Comparison of ENCODE assay signal across 10 cellular contexts in the genomic region with DNA sequence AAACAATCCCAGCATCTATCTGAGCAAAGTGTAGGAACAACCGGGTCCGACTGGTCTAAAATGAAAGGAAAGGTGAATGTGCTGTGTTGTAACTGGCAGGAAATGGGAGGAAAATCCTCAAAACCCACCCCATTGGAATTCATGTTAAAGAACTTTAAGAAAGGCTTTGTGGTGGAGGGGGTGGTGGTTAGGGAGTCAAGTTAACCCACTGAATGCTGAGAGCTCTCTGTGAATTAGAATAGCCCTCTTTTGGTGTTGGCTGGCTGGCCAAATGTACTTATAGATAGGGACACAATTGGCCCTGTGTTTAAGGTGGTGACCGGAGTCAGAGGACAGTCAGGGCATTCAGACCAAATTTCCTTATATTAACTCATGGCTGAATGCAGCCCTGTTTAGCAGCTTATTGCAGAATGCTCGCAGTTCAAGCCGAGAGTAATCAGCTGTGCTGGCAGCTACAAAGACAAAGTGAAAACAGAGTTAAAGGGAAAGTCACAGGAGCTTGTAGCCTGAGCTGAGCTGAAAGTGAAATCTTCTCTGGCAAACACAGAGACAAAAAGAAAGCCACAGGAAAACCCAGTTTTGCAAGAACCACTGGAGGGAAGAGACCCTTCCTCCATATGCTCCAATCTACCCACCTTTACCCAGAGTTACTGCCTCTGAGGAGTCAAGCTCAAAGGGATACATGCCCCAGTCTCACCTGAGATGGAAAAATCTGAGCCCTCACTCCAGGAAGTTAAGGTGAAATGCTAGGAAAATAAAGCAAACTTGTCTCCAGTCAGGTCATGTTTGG. TPM values are rescaled to one million over a fixed set of nuclear protein-coding genes. Genes with fewer than 3 reads are reported as not detected.
A peak's percentile ranks its signal among the peaks of the same experiment; 100 is the strongest.
DNase-seq lines count a peak whose midpoint lies in the region; ATAC-seq, FAIRE-seq and TF ChIP-seq lines count a peak whose summit lies in the region.
"Had no signal": no experiment of that assay in that cellular context is flagged by ENCODE, and none has a peak within 500 bp of the region (broad histone marks: within the 10 kb centered on the region; RNA-seq: fewer than 3 reads in every experiment).

No MANE protein-coding gene starts in this region.

- H3K27ac ChIP-seq in A549, result peak overlapping the region; percentile 71 to 79
- H3K27ac ChIP-seq: KMS-11 had no signal

- TF ChIP-seq CTCF in A549 (IDR thresholded peaks at IDR 0.05) (no peak), natural killer cell (IDR thresholded peaks at IDR 0.05) (no peak)

- H3K27ac Mint-ChIP-seq in natural killer cell, result no peak overlapping the region

- peaks cover 26% of the 10 kb centered on the region for H3K4me1 ChIP-seq in A549

- no peaks in the 10 kb centered on the region for H3K36me3 Mint-ChIP-seq in natural killer cell

- intact Hi-C loops in Right ventricle myocardium inferior (cut with DNase I), result no loop called here
- intact Hi-C loops in natural killer cell (cut with micrococcal nuclease), result no loop called here

- FAIRE-seq in A549 (lab: Jason Lieb, UNC), result no peak

- H3K4me3 Mint-ChIP-seq in natural killer cell, result no peak overlapping the region

- no peak for TF ChIP-seq EP300 in A549 (IDR thresholded peaks at IDR 0.05)

- DNase-seq in A549 (ENCODE audit: low read depth in 1 of 2, low spot score in 1 of 2) (no peak), HT-29 (ENCODE audit: low spot score) (peak; percentile 22), iPS DF 19.7 (ENCODE audit: low read depth, low spot score) (peak; percentile 60), NCI-H2196 (lab: John Stamatoyannopoulos, UW; ENCODE audit: unreplicated experiment) (no peak), Right ventricle myocardium inferior (ENCODE audit: missing footprints) (no peak), natural killer cell (no peak)
- DNase-seq in activated T-cell treated with anti-CD3 and anti-CD28 coated beads, Interleukin-2, amount 50 U/mL, for 48 hours, result no peak

- H3K9me3 ChIP-seq in A549, result no peaks in the 10 kb centered on the region

- H3K4me1 Mint-ChIP-seq in natural killer cell, result no peaks in the 10 kb centered on the region

- TF ChIP-seq RAD21 in A549 (conservative IDR thresholded peaks at IDR 0.05 in 1 of 2, IDR thresholded peaks at IDR 0.05 in 1 of 2), result no peak

- POLR2A ChIA-PET in A549 (lab: Yijun Ruan, JAX), result no interaction called here

- H3K4me3 ChIP-seq in A549, result no peak overlapping the region

- TF ChIP-seq POLR2A in A549 (IDR thresholded peaks at IDR 0.05; ENCODE audit: low read length), result no peak

- WGBS in A549 (ENCODE audit: missing lambda C conversion rate), result 66% methylated on average over 5 of the region's 5 CpGs

- H3K27me3 Mint-ChIP-seq in natural killer cell (ENCODE audit: low read depth in 2 of 2), result no peaks in the 10 kb centered on the region

- CTCF ChIA-PET in A549 (lab: Yijun Ruan, JAX), result no interaction called here

- peak overlapping the region; percentile 28 for H3K4me2 ChIP-seq in A549
- H3K4me2 ChIP-seq: KMS-11 had no signal

- ATAC-seq in A549, result no peak
- ATAC-seq in GM21526 (IDR thresholded peaks at IDR 0.05; ENCODE audit: low FRiP score, unreplicated experiment), result peak; percentile 61
- ATAC-seq in Right ventricle myocardium inferior, result no peak
- ATAC-seq in natural killer cell, result no peak

- peaks cover 5 to 6% of the 10 kb centered on the region in 2 donors for H3K9me3 Mint-ChIP-seq in natural killer cell

TF ChIP-seq in A549, 52 proteins besides CTCF, POLR2A, EP300 and RAD21:
- TF ChIP-seq ZC3H11A (IDR thresholded peaks at IDR 0.05), result no peak
- no peak for TF ChIP-seq GATA3 (IDR thresholded peaks at IDR 0.05; ENCODE audit: borderline replicate concordance)
- no peak for TF ChIP-seq ZFP36 (IDR thresholded peaks at IDR 0.05; ENCODE audit: borderline replicate concordance, partially characterized antibody)
- TF ChIP-seq, protein P1, sequence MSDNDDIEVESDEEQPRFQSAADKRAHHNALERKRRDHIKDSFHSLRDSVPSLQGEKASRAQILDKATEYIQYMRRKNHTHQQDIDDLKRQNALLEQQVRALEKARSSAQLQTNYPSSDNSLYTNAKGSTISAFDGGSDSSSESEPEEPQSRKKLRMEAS (IDR thresholded peaks at IDR 0.05), result no peak
- TF ChIP-seq, protein P2, sequence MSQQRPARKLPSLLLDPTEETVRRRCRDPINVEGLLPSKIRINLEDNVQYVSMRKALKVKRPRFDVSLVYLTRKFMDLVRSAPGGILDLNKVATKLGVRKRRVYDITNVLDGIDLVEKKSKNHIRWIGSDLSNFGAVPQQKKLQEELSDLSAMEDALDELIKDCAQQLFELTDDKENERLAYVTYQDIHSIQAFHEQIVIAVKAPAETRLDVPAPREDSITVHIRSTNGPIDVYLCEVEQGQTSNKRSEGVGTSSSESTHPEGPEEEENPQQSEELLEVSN (IDR thresholded peaks at IDR 0.05; ENCODE audit: borderline replicate concordance, low read depth), result no peak
- TF ChIP-seq KDM1A (IDR thresholded peaks at IDR 0.05; ENCODE audit: low read depth), result no peak
- TF ChIP-seq FOSB (CRISPR knock-in tag; IDR thresholded peaks at IDR 0.05), result no peak
- TF ChIP-seq, protein P3, sequence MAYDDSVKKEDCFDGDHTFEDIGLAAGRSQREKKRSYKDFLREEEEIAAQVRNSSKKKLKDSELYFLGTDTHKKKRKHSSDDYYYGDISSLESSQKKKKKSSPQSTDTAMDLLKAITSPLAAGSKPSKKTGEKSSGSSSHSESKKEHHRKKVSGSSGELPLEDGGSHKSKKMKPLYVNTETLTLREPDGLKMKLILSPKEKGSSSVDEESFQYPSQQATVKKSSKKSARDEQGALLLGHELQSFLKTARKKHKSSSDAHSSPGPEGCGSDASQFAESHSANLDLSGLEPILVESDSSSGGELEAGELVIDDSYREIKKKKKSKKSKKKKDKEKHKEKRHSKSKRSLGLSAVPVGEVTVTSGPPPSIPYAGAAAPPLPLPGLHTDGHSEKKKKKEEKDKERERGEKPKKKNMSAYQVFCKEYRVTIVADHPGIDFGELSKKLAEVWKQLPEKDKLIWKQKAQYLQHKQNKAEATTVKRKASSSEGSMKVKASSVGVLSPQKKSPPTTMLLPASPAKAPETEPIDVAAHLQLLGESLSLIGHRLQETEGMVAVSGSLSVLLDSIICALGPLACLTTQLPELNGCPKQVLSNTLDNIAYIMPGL (CRISPR knock-in tag; IDR thresholded peaks at IDR 0.05; ENCODE audit: borderline replicate concordance), result no peak
- TF ChIP-seq SREBF2 (IDR thresholded peaks at IDR 0.05), result no peak
- no peak for TF ChIP-seq EHF (CRISPR knock-in tag; IDR thresholded peaks at IDR 0.05)
- no peak for TF ChIP-seq TFCP2L1 (CRISPR knock-in tag; IDR thresholded peaks at IDR 0.05)
- no peak for TF ChIP-seq JUNB (IDR thresholded peaks at IDR 0.05)
- no peak for TF ChIP-seq SMC3 (IDR thresholded peaks at IDR 0.05)
- TF ChIP-seq HOXA7 (CRISPR knock-in tag; IDR thresholded peaks at IDR 0.05), result no peak
TF ChIP-seq in A549: peak in this region for 0.

RNA-seq across cellular contexts. Expression of gene UGT2B7, which starts 38.5 kb away (rescaled TPM):
- 0.56 and 0.78 TPM in 2 replicates for polyA plus RNA-seq in A549 (2011; rRNA removed)
- polyA plus RNA-seq in A549 (2012; cell fraction: cytosol; rRNA removed), result 0.03 and 0.04 TPM in 2 replicates
- 0.04 and 0.23 TPM in 2 replicates for polyA plus RNA-seq in A549 (2012; cell fraction: nucleus; rRNA removed)
- polyA plus RNA-seq in A549 (2017; fragmentation: RNase III; extraction: RNeasy Plus Mini Kit Qiagen cat#74134 plus additional on column Dnase treatment), result 0.22 to 0.51 TPM (median 0.30 TPM) in 3 replicates
- 0.25 TPM in 1 of 2 replicates, not detected in the other for polyA minus RNA-seq in A549 (2011; rRNA and poly(A)+ RNA removed)
- total RNA-seq in HT-29 (2014; rRNA removed; shearing (Covaris generic)), result 0.08 and 0.73 TPM in 2 replicates
- total RNA-seq in Right ventricle myocardium inferior, result not detected
- total RNA-seq in natural killer cell, result not detected
- total RNA-seq: skeletal muscle tissue had no signal

Comparison
In these comparisons a context has a peak if more than half of its experiments do, and no peak if none do; other contexts are left out.
1. DNase-seq: peak in HT-29 (single experiment) and iPS DF 19.7 (single experiment); none in A549 (0 of 2), NCI-H2196 (single experiment), Right ventricle myocardium inferior (single experiment), natural killer cell (single experiment) and activated T-cell treated with anti-CD3 and anti-CD28 coated beads, Interleukin-2, amount 50 U/mL, for 48 hours (0 of 2).